ENCODE assay signal across 1 cellular context in the genomic region with DNA sequence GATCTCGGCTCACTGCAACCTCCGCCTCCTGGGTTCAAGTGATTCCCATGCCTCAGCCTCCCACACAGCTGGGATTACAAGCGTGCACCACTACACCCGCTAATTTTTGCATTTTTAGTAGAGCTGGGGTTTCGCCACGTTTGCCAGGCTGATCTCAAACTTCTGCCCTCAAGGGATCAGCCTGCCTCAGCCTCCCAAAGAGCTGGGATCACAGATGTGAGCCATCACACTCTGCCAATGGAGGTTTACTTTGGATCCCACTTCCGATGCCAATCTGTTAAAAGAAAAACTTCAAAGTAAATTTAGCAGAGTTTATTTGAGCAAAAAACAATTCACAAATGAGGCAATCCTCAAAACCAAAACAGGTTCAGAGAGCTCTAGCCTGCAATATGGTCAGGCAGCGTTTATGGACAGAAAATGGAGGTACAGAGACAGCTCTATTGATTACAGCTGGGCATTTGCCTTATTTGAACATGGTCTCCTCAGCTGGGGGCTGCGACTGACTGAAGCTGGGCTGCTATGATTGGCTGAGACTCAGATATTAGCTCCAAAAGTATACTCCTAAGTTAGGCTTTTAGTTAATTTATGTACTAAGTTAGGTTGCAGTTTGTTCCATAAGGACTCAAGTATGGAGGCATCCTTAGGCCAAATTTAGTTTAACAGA.
TF ChIP-seq lines count a peak whose summit lies in the region.

No MANE protein-coding gene starts in this region.

TF ChIP-seq in GM23338, 12 proteins besides CTCF, POLR2A, EP300 and RAD21 (continued from another document):
- TF ChIP-seq, protein P1, sequence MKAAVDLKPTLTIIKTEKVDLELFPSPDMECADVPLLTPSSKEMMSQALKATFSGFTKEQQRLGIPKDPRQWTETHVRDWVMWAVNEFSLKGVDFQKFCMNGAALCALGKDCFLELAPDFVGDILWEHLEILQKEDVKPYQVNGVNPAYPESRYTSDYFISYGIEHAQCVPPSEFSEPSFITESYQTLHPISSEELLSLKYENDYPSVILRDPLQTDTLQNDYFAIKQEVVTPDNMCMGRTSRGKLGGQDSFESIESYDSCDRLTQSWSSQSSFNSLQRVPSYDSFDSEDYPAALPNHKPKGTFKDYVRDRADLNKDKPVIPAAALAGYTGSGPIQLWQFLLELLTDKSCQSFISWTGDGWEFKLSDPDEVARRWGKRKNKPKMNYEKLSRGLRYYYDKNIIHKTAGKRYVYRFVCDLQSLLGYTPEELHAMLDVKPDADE (IDR thresholded peaks at IDR 0.05), result no peak
- TF ChIP-seq EZH2phosphoT487 (IDR thresholded peaks at IDR 0.05; ENCODE audit: unreplicated experiment), result no peak
- TF ChIP-seq POLR2AphosphoS5 (IDR thresholded peaks at IDR 0.05; ENCODE audit: low read depth), result no peak
